Comparison of ENCODE assay signal across 7 cellular contexts in genomic region chr1:157137051-157137772, GRCh38. TPM values are rescaled to one million over a fixed set of nuclear protein-coding genes. Genes with fewer than 3 reads are reported as not detected.
DNase-seq lines count a peak whose midpoint lies in the region; ATAC-seq, FAIRE-seq and TF ChIP-seq lines count a peak whose summit lies in the region.

No MANE protein-coding gene starts in this region.

- intact Hi-C loops in aorta (cut with DNase I) = no loop called here

- H2BK12ac ChIP-seq in mesenchymal stem cell (ENCODE audit: low read length in 2 of 2) = no peak overlapping the region

- no peaks in the 10 kb centered on the region for H3K9me3 ChIP-seq in OCI-LY3 (ENCODE audit: insufficient read depth, low read length)
- no peaks in the 10 kb centered on the region for H3K9me3 ChIP-seq in mesenchymal stem cell (ENCODE audit: control insufficient read depth, low read length)
- H3K9me3 ChIP-seq in aorta (ENCODE audit: control insufficient read depth, low read length) = no peaks in the 10 kb centered on the region

- H3K4me2 ChIP-seq in OCI-LY3 (ENCODE audit: low read length) (peak overlapping the region; percentile 89), mesenchymal stem cell (ENCODE audit: low read length, poor library complexity, severe bottlenecking) (peak overlapping the region; percentile 81)

- no peak for TF ChIP-seq POLR2A in H54 (IDR thresholded peaks at IDR 0.05; ENCODE audit: low read depth, low read length)

- H3K27me3 ChIP-seq in OCI-LY3 (ENCODE audit: low read depth, low read length) (no peaks in the 10 kb centered on the region), mesenchymal stem cell (ENCODE audit: control insufficient read depth in 1 of 2, insufficient read depth in 1 of 2, low read length in 2 of 2) (no peaks in the 10 kb centered on the region), aorta (ENCODE audit: control insufficient read depth in 1 of 2, insufficient read depth in 2 of 2, low read length in 1 of 2) (no peaks in the 10 kb centered on the region)

- H4K8ac ChIP-seq in mesenchymal stem cell (ENCODE audit: low read length) = no peak overlapping the region

- H3K4me3 ChIP-seq in OCI-LY3 (ENCODE audit: low read length) (peak overlapping the region; percentile 91), coronary artery (peak overlapping the region; percentile 76), mesenchymal stem cell (ENCODE audit: insufficient read depth in 1 of 2, low read depth in 1 of 2, low read length in 2 of 2) (peak overlapping the region; percentile 82 to 93), aorta (ENCODE audit: low read length in 2 of 2) (peak overlapping the region; percentile 87 to 94)

- H2BK120ac ChIP-seq in mesenchymal stem cell (ENCODE audit: low read depth, low read length) = no peak overlapping the region

- peak overlapping the region in 1 of 2 experiments; percentile 94 for H3K23ac ChIP-seq in mesenchymal stem cell (ENCODE audit: low read length in 2 of 2)

- peaks cover 23% of the 10 kb centered on the region for H4K20me1 ChIP-seq in OCI-LY3 (ENCODE audit: insufficient read depth, low read length)

- no peak overlapping the region for H3K14ac ChIP-seq in mesenchymal stem cell (ENCODE audit: low read length in 2 of 2)

- H3K4me1 ChIP-seq in OCI-LY3 (ENCODE audit: low read length) (peaks cover 48% of the 10 kb centered on the region), mesenchymal stem cell (ENCODE audit: control insufficient read depth, insufficient read depth, low read depth, low read length) (peaks cover 2% of the 10 kb centered on the region), aorta (ENCODE audit: control insufficient read depth in 1 of 2, insufficient read depth in 2 of 2, low read length in 2 of 2) (no peaks in the 10 kb centered on the region)

- H3K9ac ChIP-seq in OCI-LY3 (ENCODE audit: low read length) (peak overlapping the region; percentile 82), mesenchymal stem cell (ENCODE audit: low read length) (peak overlapping the region; percentile 96)

- peak overlapping the region in 1 of 2 experiments; percentile 40 for H3K18ac ChIP-seq in mesenchymal stem cell (ENCODE audit: low read depth in 1 of 2, low read length in 2 of 2)

- H3K27ac ChIP-seq in OCI-LY3 (ENCODE audit: low read length) (peak overlapping the region; percentile 76), coronary artery (peak overlapping the region; percentile 77 to 96), mesenchymal stem cell (ENCODE audit: low read length, poor library complexity, severe bottlenecking) (no peak overlapping the region), aorta (ENCODE audit: low read depth in 1 of 2, low read length in 2 of 2) (peak overlapping the region in 1 of 2 donors; percentile 95)

- H2BK5ac ChIP-seq in mesenchymal stem cell (ENCODE audit: low read depth, low read length, poor library complexity, severe bottlenecking) = no peak overlapping the region

- H2BK15ac ChIP-seq in mesenchymal stem cell (ENCODE audit: low read depth, poor library complexity, severe bottlenecking) = no peak overlapping the region

- H3K4ac ChIP-seq in mesenchymal stem cell (ENCODE audit: low read depth in 1 of 2, low read length in 2 of 2) = peak overlapping the region in 1 of 2 experiments; percentile 95

- peaks cover 59% of the 10 kb centered on the region for H3K79me2 ChIP-seq in OCI-LY3 (ENCODE audit: low read length)

- no peak overlapping the region for H4K91ac ChIP-seq in mesenchymal stem cell (ENCODE audit: low read length)

- DNase-seq in GM20000 (ENCODE audit: low spot score) (peak; percentile 27), coronary artery (ENCODE audit: low spot score) (no peak), mesenchymal stem cell (peak; percentile 72), aorta (no peak), H54 (ENCODE audit: insufficient read length, low spot score) (no peak)

- no peak overlapping the region for H2AK5ac ChIP-seq in mesenchymal stem cell (ENCODE audit: low read length, severe bottlenecking)

- peaks cover 14% of the 10 kb centered on the region for H3K79me1 ChIP-seq in mesenchymal stem cell (replicated peaks; ENCODE audit: low read length, poor library complexity, severe bottlenecking)

- peaks cover 40% of the 10 kb centered on the region for H3K36me3 ChIP-seq in OCI-LY3 (replicated peaks; ENCODE audit: low read depth, low read length)
- H3K36me3 ChIP-seq in mesenchymal stem cell (ENCODE audit: control insufficient read depth in 1 of 2, insufficient read depth in 2 of 2, low read depth in 1 of 2, low read length in 2 of 2) = peaks cover 9 to 40% of the 10 kb centered on the region in 2 experiments
- peaks cover 4 to 12% of the 10 kb centered on the region in 2 donors for H3K36me3 ChIP-seq in aorta (ENCODE audit: control insufficient read depth in 1 of 2, insufficient read depth in 2 of 2, low read length in 1 of 2)

- ATAC-seq in aorta (ENCODE audit: low FRiP score) (no peak), HG03097 (IDR thresholded peaks at IDR 0.05; ENCODE audit: low FRiP score, unreplicated experiment) (no peak)

- TF ChIP-seq CTCF in GM20000 (IDR thresholded peaks at IDR 0.05; ENCODE audit: extremely low read depth, missing control alignments) (no peak), OCI-LY3 (IDR thresholded peaks at IDR 0.05; ENCODE audit: low read depth, low read length) (no peak), coronary artery (IDR thresholded peaks at IDR 0.05) (no peak)

- WGBS in mesenchymal stem cell = 3% methylated on average over 15 of the region's 16 CpGs
- WGBS in aorta, 2 donors = 2 to 3% methylated on average over 16 of the region's 16 CpGs

- no peak for FAIRE-seq in H54 (lab: Jason Lieb, UNC)

- no peak overlapping the region for H2AFZ ChIP-seq in OCI-LY3 (ENCODE audit: low read depth, low read length)
- H2AFZ ChIP-seq in mesenchymal stem cell (ENCODE audit: low read depth, low read length) = peak overlapping the region; percentile 46

RNA-seq across cellular contexts. Expression of gene ETV3, which starts 1.0 kb away (rescaled TPM):
- 9.1 TPM for polyA plus RNA-seq in mesenchymal stem cell (2013, experiment 1 of 2)
- 8.6 TPM for polyA plus RNA-seq in mesenchymal stem cell (2013, experiment 2 of 2)
- 10 to 100 TPM; 29.1 to 33.6 TPM for total RNA-seq in aorta
- 10 to 100 TPM in 1 of 2 donors, 1 to 10 TPM in 1; 6.6 to 15.3 TPM for polyA plus RNA-seq in aorta

RNA-seq across cellular contexts. Expression of gene ETV3L, which starts 37.6 kb away (rescaled TPM):
- not detected for polyA plus RNA-seq in mesenchymal stem cell (2013, experiment 1 of 2)
- polyA plus RNA-seq in mesenchymal stem cell (2013, experiment 2 of 2) = not detected
- total RNA-seq in aorta = not detected
- not detected for polyA plus RNA-seq in aorta

Comparison
In these comparisons a context has a peak if more than half of its experiments do, and no peak if none do; other contexts are left out.
1. DNase-seq: peak in GM20000 (single experiment) and mesenchymal stem cell (single experiment); none in coronary artery (single experiment), aorta (0 of 2) and H54 (single experiment).
2. Peak in every context shown above with its lines, with median percentiles within 50 percentile points of each other: H3K4me3 ChIP-seq.